8 cellular contexts compared by ENCODE assay signal in the genomic region with DNA sequence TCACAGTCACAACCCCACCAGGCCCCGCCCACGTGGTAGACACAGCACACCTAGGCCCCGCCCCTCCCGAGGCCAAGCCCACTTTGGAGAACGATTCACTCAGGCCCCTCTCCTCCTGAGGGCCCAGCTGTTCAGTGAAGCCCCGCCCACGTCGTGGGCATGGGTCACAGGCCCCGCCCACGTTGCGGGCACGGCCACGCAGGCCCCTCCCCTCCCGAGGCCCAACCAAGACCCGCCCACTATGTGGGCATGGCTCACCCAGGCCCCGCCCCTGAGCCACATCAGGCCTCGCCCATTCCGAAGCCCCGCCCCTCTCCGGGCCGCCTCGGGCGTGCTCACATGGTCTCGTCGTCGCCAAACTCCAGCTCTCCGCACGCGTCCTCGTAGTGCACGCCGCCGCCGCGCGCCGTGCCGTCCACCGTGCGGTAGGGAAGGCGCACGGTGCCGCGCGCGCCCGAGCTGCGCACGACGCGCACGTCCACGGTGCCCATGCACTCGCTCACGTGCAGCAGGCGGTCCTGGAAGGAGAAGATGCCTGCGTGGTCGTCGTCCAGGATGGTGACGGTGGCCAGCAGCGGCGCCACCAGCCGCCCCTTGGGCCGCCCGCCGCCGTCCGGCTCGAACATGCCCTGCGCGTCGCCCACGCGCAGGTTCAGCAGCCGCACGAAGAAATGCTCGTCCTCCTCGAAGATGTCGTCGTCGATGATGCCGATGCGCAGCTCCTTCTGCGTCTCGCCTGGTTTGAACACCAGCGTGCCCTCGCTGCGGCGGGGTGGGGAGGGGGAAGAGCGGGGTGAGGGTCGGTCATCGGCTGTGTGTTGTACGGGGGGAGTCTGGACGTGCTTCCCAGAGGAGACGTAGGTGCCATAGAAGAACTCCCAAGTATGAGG. TPM values are rescaled to one million over a fixed set of nuclear protein-coding genes. Genes with fewer than 3 reads are reported as not detected.
DNase-seq lines count a peak whose midpoint lies in the region; ATAC-seq and TF ChIP-seq lines count a peak whose summit lies in the region.

No MANE protein-coding gene starts in this region.

- no TSS peak for BruUV-seq in PC-9 (replicated peaks; lab: Mats Ljungman, UMichigan)

- H3K4me1 Mint-ChIP-seq in activated naive CD4-positive, alpha-beta T cell treated with anti-CD3 and anti-CD28 coated beads for 36 hours (ENCODE audit: low read depth): peaks cover 38% of the 10 kb centered on the region
- H3K4me1 Mint-ChIP-seq in progenitor cell of endocrine pancreas (ENCODE audit: low read depth): peaks cover 2% of the 10 kb centered on the region

- TF ChIP-seq CTCF in GM10266 (IDR thresholded peaks at IDR 0.05; ENCODE audit: control insufficient read depth, insufficient read depth, low read depth, missing control alignments) (no peak), PC-9 (conservative IDR thresholded peaks at IDR 0.05) (no peak), cardiac muscle cell (IDR thresholded peaks at IDR 0.05; ENCODE audit: low read depth, low read length) (no peak), progenitor cell of endocrine pancreas (IDR thresholded peaks at IDR 0.05; ENCODE audit: unreplicated experiment) (no peak)

- H3K9me2 ChIP-seq in PC-9 (ENCODE audit: insufficient read depth): no peaks in the 10 kb centered on the region

- peak overlapping the region; percentile 56 for H3K4me3 Mint-ChIP-seq in activated naive CD4-positive, alpha-beta T cell treated with anti-CD3 and anti-CD28 coated beads for 36 hours
- H3K4me3 Mint-ChIP-seq in progenitor cell of endocrine pancreas (ENCODE audit: low read depth): no peak overlapping the region

- H3K27ac ChIP-seq in PC-9 (no peak overlapping the region), cardiac muscle cell (no peak overlapping the region)

- no peak overlapping the region for H3K4me3 ChIP-seq in PC-9
- H3K4me3 ChIP-seq in cardiac muscle cell: peak overlapping the region; percentile 17

- H3K79me2 ChIP-seq in PC-9 (ENCODE audit: low read depth): no peaks in the 10 kb centered on the region

- POLR2A ChIA-PET in PC-9 (lab: Charles Lee; ENCODE audit: unreplicated experiment): no interaction called here

- H3K27ac Mint-ChIP-seq in activated naive CD4-positive, alpha-beta T cell treated with anti-CD3 and anti-CD28 coated beads for 36 hours: no peak overlapping the region
- no peak overlapping the region for H3K27ac Mint-ChIP-seq in progenitor cell of endocrine pancreas

- intact Hi-C loops in PC-9 (cut with micrococcal nuclease; ENCODE audit: unreplicated experiment): no loop called here
- intact Hi-C loops in activated naive CD4-positive, alpha-beta T cell treated with anti-CD3 and anti-CD28 coated beads for 36 hours (cut with micrococcal nuclease): loop anchor here (2.0 kb wide), 1 partner anchor 37 kb away; the partner anchor contains the start of gene KPTN

- DNase-seq in GM10266 (ENCODE audit: extremely low spot score): peak; percentile 75
- DNase-seq in PC-9: peak in 1 of 2 experiments; percentile 35
- DNase-seq in activated naive CD4-positive, alpha-beta T cell treated with anti-CD3 and anti-CD28 coated beads for 36 hours: peak; percentile 76
- peak; percentile 48 to 87 for DNase-seq in cardiac muscle cell (ENCODE audit: low read depth in 1 of 2, low spot score in 1 of 2)
- DNase-seq in progenitor cell of endocrine pancreas (ENCODE audit: low spot score, unreplicated experiment): peak; percentile 46
- DNase-seq in mesenteric fat pad (ENCODE audit: low spot score): no peak

- H3K9me3 ChIP-seq in PC-9 (ENCODE audit: insufficient read depth, low read depth): no peaks in the 10 kb centered on the region
- no peaks in the 10 kb centered on the region for H3K9me3 ChIP-seq in cardiac muscle cell (ENCODE audit: low read depth)

- CTCF ChIA-PET in PC-9 (lab: Charles Lee): interaction anchor here (0.6 kb wide), 1 partner anchor 151 kb away, joined by 3 read pairs; no protein-coding TSS in a partner anchor
- CTCF ChIA-PET in activated naive CD4-positive, alpha-beta T cell treated with anti-CD3 and anti-CD28 coated beads for 36 hours (lab: Charles Lee): interaction anchor here (1.4 to 1.6 kb wide), 2 partner anchors 11 to 259 kb away, joined by 4 read pairs; no protein-coding TSS in a partner anchor

- no peaks in the 10 kb centered on the region for H3K36me3 Mint-ChIP-seq in activated naive CD4-positive, alpha-beta T cell treated with anti-CD3 and anti-CD28 coated beads for 36 hours (ENCODE audit: low read depth)
- peaks cover 1% of the 10 kb centered on the region for H3K36me3 Mint-ChIP-seq in progenitor cell of endocrine pancreas (ENCODE audit: insufficient read depth)

- no peaks in the 10 kb centered on the region for H3K4me1 ChIP-seq in PC-9 (replicated peaks; ENCODE audit: insufficient read depth)
- no peaks in the 10 kb centered on the region for H3K4me1 ChIP-seq in cardiac muscle cell (ENCODE audit: low read depth)

- H2AFZ ChIP-seq in PC-9: no peak overlapping the region

- H4K20me1 ChIP-seq in PC-9 (ENCODE audit: insufficient read depth): no peaks in the 10 kb centered on the region

- H3K4me2 ChIP-seq in PC-9: peak overlapping the region; percentile 32; the same call in 1 of the 2 replicates

- no peak for ATAC-seq in GM18858 (IDR thresholded peaks at IDR 0.05; ENCODE audit: unreplicated experiment)
- ATAC-seq in HG03039 (IDR thresholded peaks at IDR 0.05; ENCODE audit: unreplicated experiment): no peak

- H3K27me3 ChIP-seq in PC-9 (ENCODE audit: insufficient read depth, low read depth): peaks cover 79% of the 10 kb centered on the region
- H3K27me3 ChIP-seq in cardiac muscle cell: peaks cover 45% of the 10 kb centered on the region

- H3K36me3 ChIP-seq in PC-9 (ENCODE audit: low read depth) (no peaks in the 10 kb centered on the region), cardiac muscle cell (no peaks in the 10 kb centered on the region)

- peaks cover 5% of the 10 kb centered on the region; the same call in 1 of the 2 replicates for H3F3A ChIP-seq in PC-9 (ENCODE audit: insufficient read depth, low read depth)

- peaks cover 51% of the 10 kb centered on the region for H3K27me3 Mint-ChIP-seq in activated naive CD4-positive, alpha-beta T cell treated with anti-CD3 and anti-CD28 coated beads for 36 hours (ENCODE audit: low read depth)
- peaks cover 84% of the 10 kb centered on the region for H3K27me3 Mint-ChIP-seq in progenitor cell of endocrine pancreas

- H3K9me3 Mint-ChIP-seq in activated naive CD4-positive, alpha-beta T cell treated with anti-CD3 and anti-CD28 coated beads for 36 hours: no peaks in the 10 kb centered on the region
- no peaks in the 10 kb centered on the region for H3K9me3 Mint-ChIP-seq in progenitor cell of endocrine pancreas (ENCODE audit: low read depth)

RNA-seq across cellular contexts. Expression of gene SLC8A2, which starts 24.0 kb away (rescaled TPM):
- total RNA-seq in PC-9 (2021): not detected in 2 replicates
- total RNA-seq in activated naive CD4-positive, alpha-beta T cell treated with anti-CD3 and anti-CD28 coated beads for 36 hours: not detected
- total RNA-seq in cardiac muscle cell: 3.7 and 4.6 TPM in 2 replicates
- 0.67 and 0.99 TPM in 2 replicates for polyA plus RNA-seq in cardiac muscle cell
- total RNA-seq in progenitor cell of endocrine pancreas: 1.2 and 1.4 TPM in 2 replicates
- not detected for total RNA-seq in mesenteric fat pad

RNA-seq across cellular contexts. Expression of gene MEIS3, which starts 28.4 kb away (rescaled TPM):
- 1.9 and 4.9 TPM in 2 replicates for total RNA-seq in PC-9 (2021)
- not detected for total RNA-seq in activated naive CD4-positive, alpha-beta T cell treated with anti-CD3 and anti-CD28 coated beads for 36 hours
- 83.7 and 108 TPM in 2 replicates for total RNA-seq in cardiac muscle cell
- 82.8 and 114 TPM in 2 replicates for polyA plus RNA-seq in cardiac muscle cell
- total RNA-seq in progenitor cell of endocrine pancreas: 25.5 and 30.8 TPM in 2 replicates
- 15.9 TPM for total RNA-seq in mesenteric fat pad

RNA-seq across cellular contexts. Expression of gene KPTN, which starts 36.3 kb away (rescaled TPM):
- total RNA-seq in PC-9 (2021) (20.8 and 24.2 TPM in 2 replicates), cardiac muscle cell (10.2 and 10.4 TPM in 2 replicates), progenitor cell of endocrine pancreas (29.9 and 30.5 TPM in 2 replicates), mesenteric fat pad (9.8 TPM)
- total RNA-seq in activated naive CD4-positive, alpha-beta T cell treated with anti-CD3 and anti-CD28 coated beads for 36 hours: 10 to 100 TPM; 14.2 to 15.5 TPM
- 15.5 and 20.6 TPM in 2 replicates for polyA plus RNA-seq in cardiac muscle cell
